16 cellular contexts compared by ENCODE assay signal in the genomic region with DNA sequence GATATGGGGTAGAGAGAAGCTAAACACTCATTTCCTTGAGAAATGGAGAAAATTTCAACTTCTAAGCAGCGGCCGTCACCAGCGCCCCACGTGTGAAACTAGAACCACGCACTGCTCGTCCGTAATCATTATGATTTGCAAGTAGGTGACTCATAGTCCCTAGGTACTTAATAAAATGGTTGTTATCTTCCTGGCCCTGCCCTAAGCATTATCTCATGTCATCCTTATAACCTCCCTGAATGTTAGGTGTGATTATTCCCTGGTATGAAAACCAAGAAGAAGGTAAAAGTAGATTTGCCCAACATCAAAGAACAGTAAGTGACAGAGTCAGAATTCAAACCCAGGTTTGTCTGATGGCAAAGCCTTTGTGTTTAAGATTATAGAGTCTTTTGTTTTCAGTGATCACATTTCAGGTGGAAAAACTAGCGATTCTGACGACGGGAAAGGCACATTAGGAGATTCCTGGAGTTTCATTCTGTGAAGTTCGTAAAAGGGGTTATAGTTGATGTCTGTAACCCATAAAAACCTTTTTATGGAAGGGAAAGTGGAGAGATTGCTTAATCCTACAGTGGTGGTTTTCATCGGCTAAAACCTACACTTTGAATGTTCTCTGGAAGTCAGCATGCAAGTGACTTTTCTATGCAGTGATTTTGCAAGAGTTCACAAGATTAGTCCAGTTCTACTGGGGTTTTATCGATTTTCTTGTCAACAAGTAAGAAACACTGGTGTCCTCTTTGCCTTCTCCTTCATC.
DNase-seq lines count a peak whose midpoint lies in the region; ATAC-seq, FAIRE-seq and TF ChIP-seq lines count a peak whose summit lies in the region.
"Had no signal": no experiment of that assay in that cellular context is flagged by ENCODE, and none has a peak within 500 bp of the region (broad histone marks: within the 10 kb centered on the region; RNA-seq: fewer than 3 reads in every experiment).

No MANE protein-coding gene starts in this region.

- no peak for TF ChIP-seq POLR2A in vagina (IDR thresholded peaks at IDR 0.05)

- H3K9me3 ChIP-seq in vagina: no peaks in the 10 kb centered on the region
- H3K9me3 ChIP-seq: HAP-1, Peyer's patch had no signal

- H3K27ac ChIP-seq in vagina: peak overlapping the region; percentile 37
- H3K27ac ChIP-seq: Peyer's patch had no signal

- peaks cover 42% of the 10 kb centered on the region for H3K4me1 ChIP-seq in vagina
- H3K4me1 ChIP-seq: HAP-1 had no signal

- intact Hi-C loops in vagina (cut with DNase I): no loop called here

- FAIRE-seq in G401.6 (lab: Jason Lieb, UNC): peak; percentile 99

- DNase-seq in NOMO-1 treated with DMSO at 0.1 percent for 48 hours (lab: John Stamatoyannopoulos, UW; ENCODE audit: unreplicated experiment) (peak; percentile 78), left lobe of liver (ENCODE audit: low spot score) (no peak), vagina (ENCODE audit: extremely low spot score in 2 of 2) (peak in 1 of 2 donors; percentile 18), NCI-H2029 (lab: John Stamatoyannopoulos, UW) (no peak), activated gamma-delta T cell treated with Interleukin-2 at 50 U/mL for 16 hours (no peak)
- DNase-seq: DMS79 treated with DMSO at 0.1 percent for 48 hours, Kasumi-1, NCI-H1417, NCI-H1930, NCI-H2171, NCI-H526, Peyer's patch, SW 1271 had no signal

- peak; percentile 62 for ATAC-seq in left lobe of liver
- no peak for ATAC-seq in HG03097 (IDR thresholded peaks at IDR 0.05; ENCODE audit: low FRiP score, unreplicated experiment)

- no peak for TF ChIP-seq CTCF in vagina (IDR thresholded peaks at IDR 0.05)

- H3K27me3 ChIP-seq in vagina: no peaks in the 10 kb centered on the region
- H3K27me3 ChIP-seq: Peyer's patch had no signal

- H3K4me3 ChIP-seq in vagina: no peak overlapping the region
- H3K4me3 ChIP-seq: HAP-1, Peyer's patch had no signal

- no peaks in the 10 kb centered on the region for H3K36me3 ChIP-seq in vagina
- H3K36me3 ChIP-seq: HAP-1, Peyer's patch had no signal
